In the genomic region with DNA sequence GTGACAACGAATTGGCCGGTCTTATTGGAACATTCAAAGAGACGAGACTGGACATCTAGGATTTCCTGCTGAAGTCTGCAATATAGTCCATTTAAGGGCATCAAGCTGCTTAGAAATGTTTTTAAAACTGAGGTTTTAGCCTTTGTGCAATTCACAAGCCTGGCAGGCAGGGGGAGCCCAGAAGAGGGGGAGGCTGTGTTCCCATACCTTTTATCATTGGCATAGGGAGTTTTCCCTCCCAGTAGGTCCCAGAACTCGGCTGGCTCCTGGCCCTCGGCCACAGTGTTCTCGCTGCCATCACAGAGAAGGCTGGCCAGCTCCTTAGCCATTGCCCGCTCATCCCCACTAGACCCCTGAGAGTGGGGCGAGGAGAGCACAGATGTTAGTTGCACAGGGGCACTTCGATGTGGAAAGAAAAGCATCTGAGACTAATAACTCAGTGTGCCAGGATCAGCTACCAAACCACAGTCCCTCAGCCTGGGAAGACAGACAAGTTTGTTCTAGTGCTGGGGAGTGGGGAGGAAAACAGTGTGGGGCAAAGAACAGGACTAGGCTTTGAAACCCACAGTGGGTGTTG, we compare ENCODE assay signal across 8 cellular contexts. TPM values are rescaled to one million over a fixed set of nuclear protein-coding genes. Genes with fewer than 3 reads are reported as not detected.
DNase-seq lines count a peak whose midpoint lies in the region; ATAC-seq and TF ChIP-seq lines count a peak whose summit lies in the region.

No MANE protein-coding gene starts in this region.

- H4K20me1 ChIP-seq in fibroblast of lung (ENCODE audit: control insufficient read depth, extremely low read depth, insufficient read depth, low read length) (no peaks in the 10 kb centered on the region), neural progenitor cell (ENCODE audit: low read depth) (no peaks in the 10 kb centered on the region)

- no peak overlapping the region for H3K4me3 Mint-ChIP-seq in activated CD4-positive, alpha-beta memory T cell treated with anti-CD3 and anti-CD28 coated beads for 36 hours
- no peak overlapping the region for H3K4me3 Mint-ChIP-seq in neural progenitor cell

- H3K27me3 ChIP-seq in fibroblast of lung (ENCODE audit: control insufficient read depth, insufficient read depth, low read length) (no peaks in the 10 kb centered on the region), neural progenitor cell (no peaks in the 10 kb centered on the region)

- H3K4me3 ChIP-seq in fibroblast of lung (replicated peaks in 1 of 4; ENCODE audit: control extremely low read depth in 1 of 4, insufficient read depth in 1 of 4, low read depth in 3 of 4, low read length in 4 of 4) (no peak overlapping the region), neural progenitor cell (no peak overlapping the region)

- TF ChIP-seq CTCF in fibroblast of lung (conservative IDR thresholded peaks at IDR 0.05 in 1 of 2, IDR thresholded peaks at IDR 0.05 in 1 of 2; ENCODE audit: low read depth in 1 of 2, low read length in 2 of 2) (peak; percentile 81 to 85), neural progenitor cell (IDR thresholded peaks at IDR 0.05) (peak; percentile 78)

- H3K27ac ChIP-seq in fibroblast of lung (ENCODE audit: insufficient read depth, low read length) (no peak overlapping the region), neural progenitor cell (no peak overlapping the region)

- peaks cover 12% of the 10 kb centered on the region for H3K36me3 ChIP-seq in fibroblast of lung (ENCODE audit: control insufficient read depth, insufficient read depth, low read length)
- no peaks in the 10 kb centered on the region for H3K36me3 ChIP-seq in neural progenitor cell

- H3K4me1 ChIP-seq in fibroblast of lung (ENCODE audit: control insufficient read depth, extremely low read depth, insufficient read depth, low read length) (no peaks in the 10 kb centered on the region), neural progenitor cell (no peaks in the 10 kb centered on the region)

- CTCF ChIA-PET in activated CD4-positive, alpha-beta memory T cell treated with anti-CD3 and anti-CD28 coated beads for 36 hours (lab: Charles Lee) = interaction anchor here (0.8 to 5.9 kb wide), 26 partner anchors 9 to 108 kb away, joined by 3 to 78 read pairs (median 4); a partner anchor contains a TSS

- H3K27me3 Mint-ChIP-seq in activated CD4-positive, alpha-beta memory T cell treated with anti-CD3 and anti-CD28 coated beads for 36 hours = no peaks in the 10 kb centered on the region
- peaks cover 4% of the 10 kb centered on the region for H3K27me3 Mint-ChIP-seq in neural progenitor cell (ENCODE audit: insufficient read depth, low read depth)

- peaks cover 2% of the 10 kb centered on the region for H3K36me3 Mint-ChIP-seq in activated CD4-positive, alpha-beta memory T cell treated with anti-CD3 and anti-CD28 coated beads for 36 hours
- peaks cover 4% of the 10 kb centered on the region for H3K36me3 Mint-ChIP-seq in neural progenitor cell

- H3F3A ChIP-seq in neural progenitor cell (ENCODE audit: low read depth) = no peaks in the 10 kb centered on the region

- intact Hi-C loops in activated CD4-positive, alpha-beta memory T cell treated with anti-CD3 and anti-CD28 coated beads for 36 hours (cut with micrococcal nuclease) = loop anchor here (1.0 kb wide), 1 partner anchor 102 kb away; no protein-coding TSS in a partner anchor

- no peaks in the 10 kb centered on the region for H3K9me3 Mint-ChIP-seq in activated CD4-positive, alpha-beta memory T cell treated with anti-CD3 and anti-CD28 coated beads for 36 hours
- H3K9me3 Mint-ChIP-seq in neural progenitor cell = no peaks in the 10 kb centered on the region

- H2AFZ ChIP-seq in fibroblast of lung (ENCODE audit: low read length) (no peak overlapping the region), neural progenitor cell (replicated peaks) (no peak overlapping the region)

- no peaks in the 10 kb centered on the region for H3K9me3 ChIP-seq in fibroblast of lung (ENCODE audit: control insufficient read depth, insufficient read depth, low read depth, low read length)
- no peaks in the 10 kb centered on the region for H3K9me3 ChIP-seq in neural progenitor cell (ENCODE audit: low read depth)

- POLR2A ChIA-PET in activated CD4-positive, alpha-beta memory T cell treated with anti-CD3 and anti-CD28 coated beads for 36 hours (lab: Charles Lee) = no interaction called here

- DNase-seq in activated CD8-positive, alpha-beta memory T cell treated with anti-CD3 and anti-CD28 coated beads, Interleukin-2, amount 50 U/mL, for 4 hours = peak; percentile 26
- no peak for DNase-seq in activated CD8-positive, alpha-beta memory T cell treated with anti-CD3 and anti-CD28 coated beads, Interleukin-2, amount 50 U/mL, for 48 hours
- DNase-seq in NCI-H1694 (lab: John Stamatoyannopoulos, UW) = peak; percentile 43
- DNase-seq in activated CD4-positive, alpha-beta memory T cell treated with anti-CD3 and anti-CD28 coated beads for 36 hours = peak; percentile 43
- peak; percentile 37 to 58 for DNase-seq in fibroblast of lung (ENCODE audit: low read depth in 2 of 2)
- DNase-seq in neural progenitor cell (ENCODE audit: low spot score) = peak; percentile 66
- no peak for DNase-seq in kidney glomerular epithelial cell (lab: John Stamatoyannopoulos, UW)

- no peaks in the 10 kb centered on the region for H3K4me1 Mint-ChIP-seq in activated CD4-positive, alpha-beta memory T cell treated with anti-CD3 and anti-CD28 coated beads for 36 hours (ENCODE audit: low read depth)
- no peaks in the 10 kb centered on the region for H3K4me1 Mint-ChIP-seq in neural progenitor cell

- H3K79me2 ChIP-seq in fibroblast of lung (ENCODE audit: control insufficient read depth, insufficient read depth, low read length) (no peaks in the 10 kb centered on the region), neural progenitor cell (ENCODE audit: low read depth) (no peaks in the 10 kb centered on the region)

- H3K9ac ChIP-seq in fibroblast of lung (ENCODE audit: insufficient read depth, low read length) (no peak overlapping the region), neural progenitor cell (no peak overlapping the region)

- no peak overlapping the region for H3K4me2 ChIP-seq in fibroblast of lung (ENCODE audit: extremely low read depth, insufficient read depth, low read length)
- no peak overlapping the region for H3K4me2 ChIP-seq in neural progenitor cell

- no peak overlapping the region for H3K27ac Mint-ChIP-seq in activated CD4-positive, alpha-beta memory T cell treated with anti-CD3 and anti-CD28 coated beads for 36 hours
- H3K27ac Mint-ChIP-seq in neural progenitor cell = no peak overlapping the region

- no peak for ATAC-seq in GM21390 (IDR thresholded peaks at IDR 0.05; ENCODE audit: unreplicated experiment)

RNA-seq across cellular contexts. Expression of a gene that starts 15.1 kb away (rescaled TPM):
- total RNA-seq in activated CD4-positive, alpha-beta memory T cell treated with anti-CD3 and anti-CD28 coated beads for 36 hours = under 1 TPM; 0.64 to 0.85 TPM
- 2.8 and 7.1 TPM in 2 replicates for total RNA-seq in fibroblast of lung
- 1.1 and 2.2 TPM in 2 replicates for polyA plus RNA-seq in fibroblast of lung
- polyA plus RNA-seq in fibroblast of lung (2012) = 0.96 and 1.9 TPM in 2 replicates
- 2.4 TPM in 1 of 2 replicates, not detected in the other for polyA minus RNA-seq in fibroblast of lung (ENCODE audit: low replicate concordance)
- total RNA-seq in neural progenitor cell (ENCODE audit: low replicate concordance) = 0.12 and 0.37 TPM in 2 replicates

RNA-seq across cellular contexts. Expression of a gene that starts 20.8 kb away (rescaled TPM):
- total RNA-seq in activated CD4-positive, alpha-beta memory T cell treated with anti-CD3 and anti-CD28 coated beads for 36 hours = 10 to 100 TPM; 45.5 to 47.2 TPM
- total RNA-seq in fibroblast of lung (15.5 and 20.3 TPM in 2 replicates), neural progenitor cell (ENCODE audit: low replicate concordance) (18.1 and 19.0 TPM in 2 replicates)
- polyA plus RNA-seq in fibroblast of lung = 16.8 and 19.0 TPM in 2 replicates
- 32.2 and 40.9 TPM in 2 replicates for polyA plus RNA-seq in fibroblast of lung (2012)
- polyA minus RNA-seq in fibroblast of lung (ENCODE audit: low replicate concordance) = 7.3 and 10.9 TPM in 2 replicates

RNA-seq across cellular contexts. Expression of a gene that starts 31.0 kb away (rescaled TPM):
- total RNA-seq in activated CD4-positive, alpha-beta memory T cell treated with anti-CD3 and anti-CD28 coated beads for 36 hours = 1 to 10 TPM; 3.7 to 3.9 TPM
- 3.9 and 8.9 TPM in 2 replicates for total RNA-seq in fibroblast of lung
- 6.7 and 11.9 TPM in 2 replicates for polyA plus RNA-seq in fibroblast of lung
- 4.3 and 7.2 TPM in 2 replicates for polyA plus RNA-seq in fibroblast of lung (2012)
- 8.7 and 24.9 TPM in 2 replicates for polyA minus RNA-seq in fibroblast of lung (ENCODE audit: low replicate concordance)
- 2.1 and 4.8 TPM in 2 replicates for total RNA-seq in neural progenitor cell (ENCODE audit: low replicate concordance)

RNA-seq across cellular contexts. Expression of a gene that starts 31.5 kb away (rescaled TPM):
- 10 to 100 TPM; 30.0 to 32.0 TPM for total RNA-seq in activated CD4-positive, alpha-beta memory T cell treated with anti-CD3 and anti-CD28 coated beads for 36 hours
- total RNA-seq in fibroblast of lung (3.5 and 6.4 TPM in 2 replicates), neural progenitor cell (ENCODE audit: low replicate concordance) (4.5 and 5.6 TPM in 2 replicates)
- 16.9 and 28.5 TPM in 2 replicates for polyA plus RNA-seq in fibroblast of lung
- polyA plus RNA-seq in fibroblast of lung (2012) = 21.0 and 31.8 TPM in 2 replicates
- 25.6 and 84.0 TPM in 2 replicates for polyA minus RNA-seq in fibroblast of lung (ENCODE audit: low replicate concordance)

RNA-seq across cellular contexts. Expression of a gene that starts 36.5 kb away (rescaled TPM):
- total RNA-seq in activated CD4-positive, alpha-beta memory T cell treated with anti-CD3 and anti-CD28 coated beads for 36 hours = 1 to 10 TPM; 7.1 to 8.2 TPM
- under 0.01 and 0.17 TPM in 2 replicates for total RNA-seq in fibroblast of lung
- 0.26 and 0.29 TPM in 2 replicates for polyA plus RNA-seq in fibroblast of lung
- 0.09 and 0.21 TPM in 2 replicates for polyA plus RNA-seq in fibroblast of lung (2012)
- not detected in 2 replicates for polyA minus RNA-seq in fibroblast of lung (ENCODE audit: low replicate concordance)
- 0.17 and 0.99 TPM in 2 replicates for total RNA-seq in neural progenitor cell (ENCODE audit: low replicate concordance)

Comparison
In these comparisons a context has a peak if more than half of its experiments do, and no peak if none do; other contexts are left out.
1. DNase-seq: peak in activated CD8-positive, alpha-beta memory T cell treated with anti-CD3 and anti-CD28 coated beads, Interleukin-2, amount 50 U/mL, for 4 hours (single experiment), NCI-H1694 (single experiment), activated CD4-positive, alpha-beta memory T cell treated with anti-CD3 and anti-CD28 coated beads for 36 hours (single experiment), fibroblast of lung (2 of 2) and neural progenitor cell (single experiment); none in activated CD8-positive, alpha-beta memory T cell treated with anti-CD3 and anti-CD28 coated beads, Interleukin-2, amount 50 U/mL, for 48 hours (single experiment) and kidney glomerular epithelial cell (single experiment).